6 cellular contexts compared by ENCODE assay signal in the genomic region with DNA sequence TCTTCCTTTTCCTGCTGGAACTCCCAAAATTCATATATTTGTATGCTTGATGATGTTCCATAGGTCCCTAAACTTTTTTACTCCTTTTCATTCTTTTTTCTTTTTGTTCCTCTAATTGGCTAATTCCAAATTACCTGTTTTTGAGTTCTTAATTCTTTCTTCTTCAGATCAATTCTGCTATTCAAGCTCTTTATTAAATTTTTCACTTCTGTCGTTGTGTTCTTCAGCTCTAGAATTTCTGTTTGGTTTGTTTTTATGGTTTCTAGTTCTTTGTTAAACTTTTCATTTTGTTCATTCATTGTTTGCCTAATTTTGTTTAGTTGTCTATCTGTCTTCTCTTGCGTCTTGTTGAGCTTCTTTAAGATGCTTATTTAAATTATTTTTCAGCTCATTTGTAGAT.
"Had no signal": no experiment of that assay in that cellular context is flagged by ENCODE, and none has a peak within 500 bp of the region (broad histone marks: within the 10 kb centered on the region; RNA-seq: fewer than 3 reads in every experiment).

No MANE protein-coding gene starts in this region.

- H3K9ac ChIP-seq: KMS-11 had no signal

- H3K27ac ChIP-seq: HL-60, KMS-11 had no signal

- FAIRE-seq: HTR-8/SVneo had no signal

- DNase-seq: IMR-90, KBM-7, KG1 had no signal

- H3K4me2 ChIP-seq: KMS-11 had no signal
